Comparison of ENCODE assay signal across 11 cellular contexts in genomic region chr7:139696547-139696946, GRCh38.
DNase-seq lines count a peak whose midpoint lies in the region; ATAC-seq, FAIRE-seq and TF ChIP-seq lines count a peak whose summit lies in the region.
"Had no signal": no experiment of that assay in that cellular context is flagged by ENCODE, and none has a peak within 500 bp of the region (broad histone marks: within the 10 kb centered on the region; RNA-seq: fewer than 3 reads in every experiment).

No MANE protein-coding gene starts in this region.

- ATAC-seq in right lobe of liver, result peak in 3 of 4 donors; percentile 11 to 38 (median 25)
- ATAC-seq in HepG2, result no peak
- peak; percentile 43 for ATAC-seq in HG03095 (IDR thresholded peaks at IDR 0.05; ENCODE audit: unreplicated experiment)
- peak; percentile 84 for ATAC-seq in activated CD8-positive, alpha-beta T cell treated with anti-CD3 and anti-CD28 coated beads for 36 hours

- peaks cover 31% of the 10 kb centered on the region for H3K4me1 Mint-ChIP-seq in activated CD8-positive, alpha-beta T cell treated with anti-CD3 and anti-CD28 coated beads for 36 hours (ENCODE audit: low read depth)
- H3K4me1 Mint-ChIP-seq in type B pancreatic cell (ENCODE audit: unreplicated experiment), result peaks cover 55% of the 10 kb centered on the region

- H4K20me1 ChIP-seq in HepG2 (ENCODE audit: insufficient read depth, low read length), result peaks cover 4% of the 10 kb centered on the region

- CTCF ChIA-PET in HepG2 (lab: Yijun Ruan, JAX; ENCODE audit: low intra/inter-chr PET ratio, low total read pairs), result no interaction called here
- CTCF ChIA-PET in activated CD8-positive, alpha-beta T cell treated with anti-CD3 and anti-CD28 coated beads for 36 hours (lab: Charles Lee), result interaction anchor here (1.2 kb wide), 1 partner anchor 51 kb away, joined by 3 read pairs; no protein-coding TSS in a partner anchor

- no peak for TF ChIP-seq POLR2A in right lobe of liver (IDR thresholded peaks at IDR 0.05)
- TF ChIP-seq POLR2A in HepG2 (IDR thresholded peaks at IDR 0.05; ENCODE audit: insufficient read depth in 1 of 2, low read depth in 2 of 2, low read length in 2 of 2), result no peak

- no peaks in the 10 kb centered on the region for H3K9me3 ChIP-seq in right lobe of liver
- H3K9me3 ChIP-seq in HepG2 (ENCODE audit: low read length), result no peaks in the 10 kb centered on the region
- H3K9me3 ChIP-seq: suprapubic skin had no signal

- H3K4me3 Mint-ChIP-seq in activated CD8-positive, alpha-beta T cell treated with anti-CD3 and anti-CD28 coated beads for 36 hours, result no peak overlapping the region
- no peak overlapping the region for H3K4me3 Mint-ChIP-seq in type B pancreatic cell
- H3K4me3 Mint-ChIP-seq: activated naive CD4-positive, alpha-beta T cell treated with anti-CD3 and anti-CD28 coated beads, Interleukin-2, amount 50 U/mL, for 24 hours had no signal

- H2AFZ ChIP-seq in HepG2 (ENCODE audit: low read length), result no peak overlapping the region

- H3K27me3 Mint-ChIP-seq in activated CD8-positive, alpha-beta T cell treated with anti-CD3 and anti-CD28 coated beads for 36 hours, result no peaks in the 10 kb centered on the region
- H3K27me3 Mint-ChIP-seq in type B pancreatic cell, result no peaks in the 10 kb centered on the region
- H3K27me3 Mint-ChIP-seq: activated naive CD4-positive, alpha-beta T cell treated with anti-CD3 and anti-CD28 coated beads, Interleukin-2, amount 50 U/mL, for 24 hours had no signal

- POLR2A ChIA-PET in HepG2 (lab: Yijun Ruan, JAX), result no interaction called here
- POLR2A ChIA-PET in activated CD8-positive, alpha-beta T cell treated with anti-CD3 and anti-CD28 coated beads for 36 hours (lab: Charles Lee), result no interaction called here

- intact Hi-C loops in right lobe of liver (cut with DNase I) (no loop called here), HepG2 (cut with micrococcal nuclease; ENCODE audit: unreplicated experiment) (no loop called here)
- intact Hi-C loops in activated CD8-positive, alpha-beta T cell treated with anti-CD3 and anti-CD28 coated beads for 36 hours (cut with micrococcal nuclease), result no loop called here

- no peak for TF ChIP-seq EP300 in HepG2 (IDR thresholded peaks at IDR 0.05; ENCODE audit: low read depth in 2 of 2, low read length in 2 of 2)
- no peak for TF ChIP-seq EP300 in HepG2 (CRISPR knock-in tag; IDR thresholded peaks at IDR 0.05; ENCODE audit: borderline replicate concordance)

- TF ChIP-seq CTCF in right lobe of liver (IDR thresholded peaks at IDR 0.05), result no peak
- no peak for TF ChIP-seq CTCF in HepG2 (CRISPR knock-in tag; IDR thresholded peaks at IDR 0.05)
- TF ChIP-seq CTCF in activated CD8-positive, alpha-beta T cell treated with anti-CD3 and anti-CD28 coated beads for 36 hours (IDR thresholded peaks at IDR 0.05), result no peak
- TF ChIP-seq CTCF in type B pancreatic cell (conservative IDR thresholded peaks at IDR 0.05), result no peak

- H3K9ac ChIP-seq in HepG2 (ENCODE audit: insufficient read depth, low read depth, low read length), result no peak overlapping the region

- no peak for FAIRE-seq in HepG2 (lab: Jason Lieb, UNC)

- H3K4me2 ChIP-seq in HepG2 (ENCODE audit: low read depth, low read length), result no peak overlapping the region

- H3K36me3 Mint-ChIP-seq in activated CD8-positive, alpha-beta T cell treated with anti-CD3 and anti-CD28 coated beads for 36 hours (ENCODE audit: low read depth), result peaks cover 13% of the 10 kb centered on the region
- peaks cover 30% of the 10 kb centered on the region for H3K36me3 Mint-ChIP-seq in type B pancreatic cell

- no TSS peak for BruUV-seq in HepG2 (replicated peaks; lab: Mats Ljungman, UMichigan)

- peaks cover 0 to 8% (median 0%) of the 10 kb centered on the region in 4 donors for H3K36me3 ChIP-seq in right lobe of liver
- H3K36me3 ChIP-seq in HepG2 (replicated peaks in 1 of 2; ENCODE audit: control insufficient read depth in 1 of 2, insufficient read depth in 2 of 2, low read length in 2 of 2), result peaks cover 22 to 75% of the 10 kb centered on the region in 2 experiments
- H3K36me3 ChIP-seq: suprapubic skin had no signal

- no peak for DNase-seq in right lobe of liver
- DNase-seq in HepG2 (ENCODE audit: low spot score), result no peak
- DNase-seq in activated CD8-positive, alpha-beta T cell treated with anti-CD3 and anti-CD28 coated beads for 36 hours, result peak; percentile 52
- DNase-seq in type B pancreatic cell (ENCODE audit: extremely low spot score, unreplicated experiment), result no peak
- no peak for DNase-seq in NCI-H82 treated with DMSO at 0.1 percent for 48 hours (lab: John Stamatoyannopoulos, UW; ENCODE audit: unreplicated experiment)
- DNase-seq in SK-N-DZ (ENCODE audit: low spot score), result no peak
- no peak for DNase-seq in DMS114 treated with DMSO at 0.1 percent for 48 hours (lab: John Stamatoyannopoulos, UW; ENCODE audit: unreplicated experiment)

- H3K4me3 ChIP-seq in right lobe of liver, result no peak overlapping the region
- H3K4me3 ChIP-seq in HepG2 (replicated peaks in 1 of 3; ENCODE audit: insufficient read depth in 1 of 3, low read depth in 2 of 3, low read length in 3 of 3), result no peak overlapping the region
- H3K4me3 ChIP-seq: smooth muscle cell, suprapubic skin had no signal

- 42% methylated on average over 3 of the region's 3 CpGs for WGBS in right lobe of liver (ENCODE audit: insufficient coverage, low coverage, low lambda C conversion rate, missing lambda C conversion rate)
- WGBS in HepG2 (ENCODE audit: low lambda C conversion rate), result 97% methylated on average over 3 of the region's 3 CpGs

- in situ Hi-C loops in HepG2 (cut with HindIII; ENCODE audit: extremely low pct_ligation_motif_present, low pct_unique_long_range_greater_than_20kb), result no loop called here

- H3K79me2 ChIP-seq in HepG2 (ENCODE audit: insufficient read depth, low read length), result peaks cover 18% of the 10 kb centered on the region

- no peaks in the 10 kb centered on the region for H3K27me3 ChIP-seq in right lobe of liver
- H3K27me3 ChIP-seq in HepG2 (ENCODE audit: control insufficient read depth in 1 of 2, insufficient read depth in 2 of 2, low read length in 2 of 2), result no peaks in the 10 kb centered on the region
- H3K27me3 ChIP-seq: suprapubic skin had no signal

- peak overlapping the region; percentile 56 for H3K27ac Mint-ChIP-seq in activated CD8-positive, alpha-beta T cell treated with anti-CD3 and anti-CD28 coated beads for 36 hours
- peak overlapping the region; percentile 85 for H3K27ac Mint-ChIP-seq in type B pancreatic cell
- H3K27ac Mint-ChIP-seq: activated naive CD4-positive, alpha-beta T cell treated with anti-CD3 and anti-CD28 coated beads, Interleukin-2, amount 50 U/mL, for 24 hours had no signal

- no peak for TF ChIP-seq RAD21 in HepG2 (CRISPR knock-in tag; IDR thresholded peaks at IDR 0.05)

- H3K4me1 ChIP-seq in right lobe of liver (peaks cover 0 to 17% (median 6%) of the 10 kb centered on the region in 4 donors), HepG2 (ENCODE audit: insufficient read depth, low read length) (peaks cover 6% of the 10 kb centered on the region)

- H3K27ac ChIP-seq in right lobe of liver (no peak overlapping the region), HepG2 (ENCODE audit: extremely low read length, insufficient read depth, low read length) (no peak overlapping the region)
- H3K27ac ChIP-seq: suprapubic skin had no signal

- H3K9me3 Mint-ChIP-seq in activated CD8-positive, alpha-beta T cell treated with anti-CD3 and anti-CD28 coated beads for 36 hours, result no peaks in the 10 kb centered on the region
- H3K9me3 Mint-ChIP-seq in type B pancreatic cell, result no peaks in the 10 kb centered on the region
- H3K9me3 Mint-ChIP-seq: activated naive CD4-positive, alpha-beta T cell treated with anti-CD3 and anti-CD28 coated beads, Interleukin-2, amount 50 U/mL, for 24 hours had no signal

TF ChIP-seq in HepG2, 621 proteins besides CTCF, POLR2A, EP300 and RAD21 (continues in another document):
- TF ChIP-seq NCOA2 (CRISPR knock-in tag; IDR thresholded peaks at IDR 0.05), result no peak
- no peak for TF ChIP-seq ZNF678 (CRISPR knock-in tag; IDR thresholded peaks at IDR 0.05)
- no peak for TF ChIP-seq ZNF720 (CRISPR knock-in tag; IDR thresholded peaks at IDR 0.05)
- TF ChIP-seq FOXP1 (IDR thresholded peaks at IDR 0.05), result no peak
- no peak for TF ChIP-seq FOXP1 (CRISPR knock-in tag; IDR thresholded peaks at IDR 0.05)
- no peak for TF ChIP-seq BRCA1 (CRISPR knock-in tag; IDR thresholded peaks at IDR 0.05)
- no peak for TF ChIP-seq SNAPC4 (CRISPR knock-in tag; IDR thresholded peaks at IDR 0.05)
- no peak for TF ChIP-seq ZNF572 (CRISPR knock-in tag; IDR thresholded peaks at IDR 0.05)
- TF ChIP-seq KDM1A (CRISPR knock-in tag; IDR thresholded peaks at IDR 0.05), result no peak
